9 cellular contexts compared by ENCODE assay signal in the genomic region with DNA sequence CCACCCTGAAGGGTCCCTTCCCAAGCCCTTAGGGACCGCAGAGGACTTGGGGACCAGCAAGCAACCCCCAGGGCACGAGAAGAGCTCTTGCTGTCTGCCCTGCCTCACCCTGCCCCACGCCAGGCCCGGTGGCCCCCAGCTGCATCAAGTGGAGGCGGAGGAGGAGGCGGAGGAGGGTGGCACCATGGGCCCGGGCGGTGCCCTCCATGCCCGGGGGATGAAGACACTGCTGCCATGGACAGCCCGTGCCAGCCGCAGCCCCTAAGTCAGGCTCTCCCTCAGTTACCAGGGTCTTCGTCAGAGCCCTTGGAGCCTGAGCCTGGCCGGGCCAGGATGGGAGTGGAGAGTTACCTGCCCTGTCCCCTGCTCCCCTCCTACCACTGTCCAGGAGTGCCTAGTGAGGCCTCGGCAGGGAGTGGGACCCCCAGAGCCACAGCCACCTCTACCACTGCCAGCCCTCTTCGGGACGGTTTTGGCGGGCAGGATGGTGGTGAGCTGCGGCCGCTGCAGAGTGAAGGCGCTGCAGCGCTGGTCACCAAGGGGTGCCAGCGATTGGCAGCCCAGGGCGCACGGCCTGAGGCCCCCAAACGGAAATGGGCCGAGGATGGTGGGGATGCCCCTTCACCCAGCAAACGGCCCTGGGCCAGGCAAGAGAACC. TPM values are rescaled to one million over a fixed set of nuclear protein-coding genes. Genes with fewer than 3 reads are reported as not detected.
DNase-seq lines count a peak whose midpoint lies in the region; ATAC-seq and TF ChIP-seq lines count a peak whose summit lies in the region.
"Had no signal": no experiment of that assay in that cellular context is flagged by ENCODE, and none has a peak within 500 bp of the region (broad histone marks: within the 10 kb centered on the region; RNA-seq: fewer than 3 reads in every experiment).

No MANE protein-coding gene starts in this region.

- peak overlapping the region; percentile 92 for H3K27ac Mint-ChIP-seq in CD4-positive, alpha-beta T cell

- H3K36me3 ChIP-seq in Peyer's patch, result peaks cover 0 to 12% (median 0%) of the 10 kb centered on the region in 3 donors
- no peaks in the 10 kb centered on the region for H3K36me3 ChIP-seq in endocrine pancreas (ENCODE audit: control insufficient read depth, insufficient read depth, low read length)
- peaks cover 60% of the 10 kb centered on the region for H3K36me3 ChIP-seq in neutrophil

- intact Hi-C loops in CD4-positive, alpha-beta T cell (cut with DNase I, micrococcal nuclease), result loop anchor here (5.0 kb wide), 2 partner anchors 138 to 188 kb away; no protein-coding TSS in a partner anchor

- no peak for DNase-seq in CD4-positive, alpha-beta T cell
- DNase-seq in Peyer's patch (no peak), COLO829 (ENCODE audit: low spot score) (no peak), NCI-H1930 (lab: John Stamatoyannopoulos, UW) (no peak)

- TF ChIP-seq POLR2A in Peyer's patch (IDR thresholded peaks at IDR 0.05), result no peak

- H3K36me3 Mint-ChIP-seq in CD4-positive, alpha-beta T cell (ENCODE audit: low read depth), result peaks cover 49% of the 10 kb centered on the region

- no peaks in the 10 kb centered on the region for H3K27me3 ChIP-seq in CD4-positive, alpha-beta T cell (ENCODE audit: control insufficient read depth, insufficient read depth, low read length)
- H3K27me3 ChIP-seq in Peyer's patch (no peaks in the 10 kb centered on the region), endocrine pancreas (ENCODE audit: control insufficient read depth, insufficient read depth, low read length) (no peaks in the 10 kb centered on the region), neutrophil (no peaks in the 10 kb centered on the region)

- H3K4me1 ChIP-seq in Peyer's patch, result peaks cover 28 to 64% (median 56%) of the 10 kb centered on the region in 4 donors
- H3K4me1 ChIP-seq in endocrine pancreas (ENCODE audit: control insufficient read depth, insufficient read depth, low read length), result no peaks in the 10 kb centered on the region
- peaks cover 65 to 69% of the 10 kb centered on the region in 2 experiments for H3K4me1 ChIP-seq in neutrophil (ENCODE audit: control insufficient read depth in 1 of 2, insufficient read depth in 1 of 2, low read depth in 1 of 2, low read length in 1 of 2)

- peak overlapping the region; percentile 96 for H3K4me3 Mint-ChIP-seq in CD4-positive, alpha-beta T cell

- no peaks in the 10 kb centered on the region for H3K9me3 Mint-ChIP-seq in CD4-positive, alpha-beta T cell

- no peaks in the 10 kb centered on the region for H3K9me3 ChIP-seq in CD4-positive, alpha-beta T cell (ENCODE audit: control insufficient read depth, low read length)
- H3K9me3 ChIP-seq in Peyer's patch, result no peaks in the 10 kb centered on the region
- H3K9me3 ChIP-seq in endocrine pancreas (ENCODE audit: control insufficient read depth, low read length), result no peaks in the 10 kb centered on the region
- H3K9me3 ChIP-seq in neutrophil, result no peaks in the 10 kb centered on the region

- H3K27me3 Mint-ChIP-seq in CD4-positive, alpha-beta T cell, result no peaks in the 10 kb centered on the region

- no peak for ATAC-seq in CD4-positive, alpha-beta T cell (ENCODE audit: poor library complexity)
- no peak for ATAC-seq in HG03025 (IDR thresholded peaks at IDR 0.05; ENCODE audit: low FRiP score, unreplicated experiment)
- no peak for ATAC-seq in HG03095 (IDR thresholded peaks at IDR 0.05; ENCODE audit: unreplicated experiment)

- POLR2A ChIA-PET in CD4-positive, alpha-beta T cell (lab: Charles Lee), result interaction anchor here (0.6 to 6.9 kb wide), 3 partner anchors 23 to 50 kb away, joined by 3 to 198 read pairs (median 11); partner anchors contain the start of genes ACTMAP, MIA, RAB4B and SNRPA

- H3K4me3 ChIP-seq in Peyer's patch (peak overlapping the region; percentile 95 to 98 (median 97)), endocrine pancreas (ENCODE audit: control insufficient read depth, insufficient read depth, low read length) (no peak overlapping the region), neutrophil (ENCODE audit: low read depth in 1 of 2, low read length in 1 of 2) (peak overlapping the region; percentile 91 to 96)

- H3K27ac ChIP-seq in CD4-positive, alpha-beta T cell (ENCODE audit: low read depth, low read length), result peak overlapping the region; percentile 71
- peak overlapping the region; percentile 97 to 98 (median 98) for H3K27ac ChIP-seq in Peyer's patch
- peak overlapping the region; percentile 96 for H3K27ac ChIP-seq in neutrophil

- H3K4me1 Mint-ChIP-seq in CD4-positive, alpha-beta T cell (ENCODE audit: low read depth), result peaks cover 65% of the 10 kb centered on the region

- TF ChIP-seq CTCF in CD4-positive, alpha-beta T cell (IDR thresholded peaks at IDR 0.05), result no peak
- TF ChIP-seq CTCF in Peyer's patch (IDR thresholded peaks at IDR 0.05) (no peak), neutrophil (IDR thresholded peaks at IDR 0.05) (no peak)

- peak overlapping the region; percentile 60 for H3K9ac ChIP-seq in endocrine pancreas (ENCODE audit: control insufficient read depth, insufficient read depth, low read length)

- CTCF ChIA-PET in CD4-positive, alpha-beta T cell (lab: Charles Lee), result interaction anchor here (1.5 kb wide), 1 partner anchor 19 kb away, joined by 4 read pairs; no protein-coding TSS in a partner anchor

RNA-seq across cellular contexts. Expression of gene EGLN2, which starts 1.5 kb away (rescaled TPM):
- total RNA-seq in CD4-positive, alpha-beta T cell, result 100 to 1,000 TPM; 150 to 151 TPM
- total RNA-seq in Peyer's patch, result 10 to 100 TPM; 75.8 to 96.6 (median 88.1) TPM

RNA-seq across cellular contexts. Expression of gene RAB4B, which starts 22.4 kb away (rescaled TPM):
- total RNA-seq in CD4-positive, alpha-beta T cell, result 10 to 100 TPM; 26.6 to 26.9 TPM
- 10 to 100 TPM; 14.9 to 71.2 (median 51.3) TPM for total RNA-seq in Peyer's patch

RNA-seq across cellular contexts. Expression of gene MIA, which starts 25.1 kb away (rescaled TPM):
- total RNA-seq in CD4-positive, alpha-beta T cell, result not detected
- total RNA-seq in Peyer's patch, result 1 to 10 TPM in 1 of 4 donors, not detected in 3; 4.0 TPM
- total RNA-seq: myocyte had no signal

RNA-seq across cellular contexts. Expression of gene SNRPA, which starts 49.5 kb away (rescaled TPM):
- total RNA-seq in CD4-positive, alpha-beta T cell, result 10 to 100 TPM; 60.3 to 76.7 TPM
- total RNA-seq in Peyer's patch, result 100 to 1,000 TPM in 1 of 4 donors, 10 to 100 TPM in 3; 44.5 to 104 (median 72.1) TPM

RNA-seq across cellular contexts. Expression of gene CYP2A6, which starts 49.8 kb away (rescaled TPM):
- total RNA-seq in CD4-positive, alpha-beta T cell, result not detected
- total RNA-seq in Peyer's patch, result not detected
- total RNA-seq: myocyte had no signal
